Comparison of ENCODE assay signal across 21 cellular contexts in genomic region chr4:90960433-90960832, GRCh38.
A peak's percentile ranks its signal among the peaks of the same experiment; 100 is the strongest.
DNase-seq lines count a peak whose midpoint lies in the region; ATAC-seq, FAIRE-seq and TF ChIP-seq lines count a peak whose summit lies in the region.
"Had no signal": no experiment of that assay in that cellular context is flagged by ENCODE, and none has a peak within 500 bp of the region (broad histone marks: within the 10 kb centered on the region; RNA-seq: fewer than 3 reads in every experiment).

No MANE protein-coding gene starts in this region.

- CTCF ChIA-PET in activated CD4-positive, alpha-beta T cell treated with anti-CD3 and anti-CD28 coated beads for 36 hours (lab: Charles Lee), result no interaction called here

- H3K4me3 Mint-ChIP-seq in activated CD4-positive, alpha-beta T cell treated with anti-CD3 and anti-CD28 coated beads for 36 hours, result no peak overlapping the region
- no peak overlapping the region for H3K4me3 Mint-ChIP-seq in mesothelial cell of epicardium
- H3K4me3 Mint-ChIP-seq: CD8-positive, alpha-beta memory T cell; T-helper 1 cell treated with Interleukin-12 subunit alpha and Interleukin-12 subunit beta and Interleukin-4 antibody, amounts not matched to agents 30 μg/mL and 1 μg/mL, for 36 hours had no signal

- ATAC-seq in GM19324 (IDR thresholded peaks at IDR 0.05; ENCODE audit: low FRiP score, unreplicated experiment) (peak; percentile 92), HG02798 (IDR thresholded peaks at IDR 0.05; ENCODE audit: poor library complexity, unreplicated experiment) (peak; percentile 76), GM21723 (IDR thresholded peaks at IDR 0.05; ENCODE audit: unreplicated experiment) (no peak)
- no peak for ATAC-seq in activated CD4-positive, alpha-beta T cell treated with anti-CD3 and anti-CD28 coated beads for 36 hours
- ATAC-seq: SK-N-SH treated with all-trans-retinoic acid at 6 μM for 48 hours had no signal

- no peak overlapping the region for H3K4me2 ChIP-seq in MM.1S (ENCODE audit: low read depth, low read length)
- H3K4me2 ChIP-seq: BLaER1 had no signal

- FAIRE-seq in GM18507 (lab: Jason Lieb, UNC) (peak; percentile 12), GM12891 (lab: Jason Lieb, UNC) (no peak)
- FAIRE-seq: H1, RCC 7860 had no signal

- no peaks in the 10 kb centered on the region for H4K20me1 ChIP-seq in MM.1S (ENCODE audit: insufficient read depth, low read length)
- H4K20me1 ChIP-seq: BLaER1 had no signal

- H3K4me3 ChIP-seq in MM.1S (ENCODE audit: low read length), result no peak overlapping the region
- H3K4me3 ChIP-seq: BLaER1, MG63 had no signal

- no peak for TF ChIP-seq CTCF in MM.1S (IDR thresholded peaks at IDR 0.05; ENCODE audit: low read length)
- no peak for TF ChIP-seq CTCF in mesothelial cell of epicardium (IDR thresholded peaks at IDR 0.05; ENCODE audit: unreplicated experiment)

- no peaks in the 10 kb centered on the region for H3F3A ChIP-seq in MM.1S (ENCODE audit: insufficient read depth, low read length)

- no peak overlapping the region for H2AFZ ChIP-seq in MM.1S (ENCODE audit: low read length)

- H3K9ac ChIP-seq in MM.1S (ENCODE audit: low read length), result no peak overlapping the region
- H3K9ac ChIP-seq: BLaER1 had no signal

- no peaks in the 10 kb centered on the region for H3K9me2 ChIP-seq in MM.1S (replicated peaks; ENCODE audit: insufficient read depth, low read length)

- no peaks in the 10 kb centered on the region for H3K27me3 ChIP-seq in MM.1S (replicated peaks; ENCODE audit: insufficient read depth, low read length)
- H3K27me3 ChIP-seq: BLaER1, MG63 had no signal

- H3K36me3 Mint-ChIP-seq in activated CD4-positive, alpha-beta T cell treated with anti-CD3 and anti-CD28 coated beads for 36 hours (ENCODE audit: low read depth), result no peaks in the 10 kb centered on the region
- H3K36me3 Mint-ChIP-seq in mesothelial cell of epicardium, result no peaks in the 10 kb centered on the region
- H3K36me3 Mint-ChIP-seq: CD8-positive, alpha-beta memory T cell had no signal

- H3K4me1 Mint-ChIP-seq in activated CD4-positive, alpha-beta T cell treated with anti-CD3 and anti-CD28 coated beads for 36 hours, result no peaks in the 10 kb centered on the region
- peaks cover 16% of the 10 kb centered on the region for H3K4me1 Mint-ChIP-seq in mesothelial cell of epicardium
- H3K4me1 Mint-ChIP-seq: CD8-positive, alpha-beta memory T cell had no signal

- no peaks in the 10 kb centered on the region for H3K4me1 ChIP-seq in MM.1S (ENCODE audit: low read length)
- H3K4me1 ChIP-seq: BLaER1 had no signal

- H3K27me3 Mint-ChIP-seq in activated CD4-positive, alpha-beta T cell treated with anti-CD3 and anti-CD28 coated beads for 36 hours, result no peaks in the 10 kb centered on the region
- no peaks in the 10 kb centered on the region for H3K27me3 Mint-ChIP-seq in mesothelial cell of epicardium (ENCODE audit: low read depth)

- no peaks in the 10 kb centered on the region for H3K36me3 ChIP-seq in MM.1S (replicated peaks; ENCODE audit: insufficient read depth, low read length)
- H3K36me3 ChIP-seq: BLaER1, MG63 had no signal

- no peaks in the 10 kb centered on the region for H3K9me3 ChIP-seq in MM.1S (replicated peaks; ENCODE audit: insufficient read depth, low read length)
- H3K9me3 ChIP-seq: BLaER1, MG63 had no signal

- POLR2A ChIA-PET in activated CD4-positive, alpha-beta T cell treated with anti-CD3 and anti-CD28 coated beads for 36 hours (lab: Charles Lee), result no interaction called here

- DNase-seq in GM18507 (ENCODE audit: extremely low spot score, insufficient read length, low read depth) (no peak), MM.1S (peak; percentile 8), GM12891 (ENCODE audit: insufficient read length, low spot score) (no peak), mesothelial cell of epicardium (ENCODE audit: low spot score in 2 of 2, unreplicated experiment in 2 of 2) (no peak)
- DNase-seq in activated CD4-positive, alpha-beta T cell treated with anti-CD3 and anti-CD28 coated beads for 36 hours, result no peak
- DNase-seq: 8988T; CD8-positive, alpha-beta memory T cell; GF-D8; MG63; NCI-H1105 treated with DMSO at 0.1 percent for 48 hours; NCI-H187; NCI-H446 treated with DMSO at 0.1 percent for 48 hours; SHP77 had no signal

- no peak overlapping the region for H3K27ac Mint-ChIP-seq in activated CD4-positive, alpha-beta T cell treated with anti-CD3 and anti-CD28 coated beads for 36 hours
- no peak overlapping the region for H3K27ac Mint-ChIP-seq in mesothelial cell of epicardium
- H3K27ac Mint-ChIP-seq: CD8-positive, alpha-beta memory T cell; T-helper 1 cell treated with Interleukin-12 subunit alpha and Interleukin-12 subunit beta and Interleukin-4 antibody, amounts not matched to agents 30 μg/mL and 1 μg/mL, for 36 hours had no signal

- intact Hi-C loops in activated CD4-positive, alpha-beta T cell treated with anti-CD3 and anti-CD28 coated beads for 36 hours (cut with DNase I, micrococcal nuclease), result no loop called here

- TF ChIP-seq POLR2A in GM12891 (IDR thresholded peaks at IDR 0.05; ENCODE audit: low read depth, low read length), result no peak

- H3K79me2 ChIP-seq in MM.1S (ENCODE audit: low read length), result no peaks in the 10 kb centered on the region

- H3K9me3 Mint-ChIP-seq in activated CD4-positive, alpha-beta T cell treated with anti-CD3 and anti-CD28 coated beads for 36 hours (ENCODE audit: low read depth), result peaks cover 6% of the 10 kb centered on the region
- peaks cover 7% of the 10 kb centered on the region for H3K9me3 Mint-ChIP-seq in mesothelial cell of epicardium
- H3K9me3 Mint-ChIP-seq: T-helper 1 cell treated with Interleukin-12 subunit alpha and Interleukin-12 subunit beta and Interleukin-4 antibody, amounts not matched to agents 30 μg/mL and 1 μg/mL, for 36 hours had no signal

- no peak overlapping the region for H3K27ac ChIP-seq in MM.1S (ENCODE audit: low read length)
- H3K27ac ChIP-seq: BLaER1 had no signal

TF ChIP-seq in GM12891, 5 proteins besides CTCF, POLR2A, EP300 and RAD21:
- TF ChIP-seq SPI1 (IDR thresholded peaks at IDR 0.05; ENCODE audit: low read depth, low read length) (no peak), TAF1 (IDR thresholded peaks at IDR 0.05; ENCODE audit: low read depth, low read length) (no peak), POLR2AphosphoS5 (IDR thresholded peaks at IDR 0.05; ENCODE audit: low read depth, low read length) (no peak), POU2F2 (IDR thresholded peaks at IDR 0.05; ENCODE audit: low read depth, low read length) (no peak)

Comparison
In these comparisons a context has a peak if more than half of its experiments do, and no peak if none do; other contexts are left out.
1. ATAC-seq: peak in GM19324 (single experiment) and HG02798 (single experiment); none in activated CD4-positive, alpha-beta T cell treated with anti-CD3 and anti-CD28 coated beads for 36 hours (single experiment) and GM21723 (single experiment).